ENCODE assay signal across 7 cellular contexts in the genomic region with DNA sequence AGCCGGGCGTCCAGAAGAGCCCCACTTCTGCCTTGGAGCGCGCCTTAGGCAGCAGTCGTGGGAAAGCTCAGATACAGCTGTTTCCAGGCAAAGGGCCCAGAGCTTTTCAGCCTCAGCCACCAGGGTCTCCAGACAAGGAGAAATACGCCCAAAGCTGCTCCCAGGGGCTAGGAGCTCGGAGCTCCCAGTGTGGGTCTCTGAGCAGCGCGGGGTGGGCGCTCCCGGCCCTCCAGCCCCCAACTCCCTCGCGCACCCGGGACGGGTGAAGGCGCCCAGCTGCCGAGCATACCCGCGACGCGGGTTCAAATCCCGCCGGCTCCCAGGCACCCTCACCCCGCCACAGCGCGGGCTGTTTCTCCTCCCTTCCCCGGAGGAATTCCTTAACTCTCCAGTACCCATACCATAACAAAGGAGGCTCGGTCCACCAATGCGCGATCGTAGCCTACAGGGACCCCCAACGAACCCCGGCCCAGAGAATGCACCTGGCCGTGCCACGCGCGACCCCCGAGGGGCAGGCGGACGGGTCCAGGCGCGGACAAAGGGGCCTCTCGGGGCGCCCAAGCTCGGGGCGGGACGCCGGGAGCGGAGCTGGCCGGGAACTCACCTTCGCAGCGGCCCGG. TPM values are rescaled to one million over a fixed set of nuclear protein-coding genes. Genes with fewer than 3 reads are reported as not detected.
DNase-seq lines count a peak whose midpoint lies in the region; ATAC-seq and TF ChIP-seq lines count a peak whose summit lies in the region.

No MANE protein-coding gene starts in this region.

- peak overlapping the region; percentile 87 for H3K4ac ChIP-seq in mesendoderm (ENCODE audit: low read depth, low read length)

- H4K8ac ChIP-seq in mesendoderm (ENCODE audit: low read depth, low read length) = no peak overlapping the region

- no peaks in the 10 kb centered on the region for H3K9me3 ChIP-seq in Peyer's patch
- no peaks in the 10 kb centered on the region for H3K9me3 ChIP-seq in tibial nerve

- H3K27ac ChIP-seq in Peyer's patch (peak overlapping the region; percentile 65 to 95 (median 86)), mesendoderm (ENCODE audit: low read depth, low read length) (peak overlapping the region; percentile 29), tibial nerve (peak overlapping the region; percentile 83 to 98 (median 94))

- peak overlapping the region; percentile 81 for H3K9ac ChIP-seq in mesendoderm (ENCODE audit: low read length)

- H3K56ac ChIP-seq in mesendoderm (ENCODE audit: low read length) = peak overlapping the region; percentile 93

- no CpG with 5 or more reads among the region's 53 CpGs for WGBS in mesendoderm (ENCODE audit: extremely low coverage, insufficient coverage, low lambda C conversion rate)
- 0 to 2% methylated on average over 26 to 40 of the region's 53 CpGs for WGBS in tibial nerve, 2 donors

- H2BK15ac ChIP-seq in mesendoderm (replicated peaks; ENCODE audit: low read depth) = no peak overlapping the region

- H3K4me1 ChIP-seq in Peyer's patch (peaks cover 0 to 32% (median 0%) of the 10 kb centered on the region in 4 donors), mesendoderm (ENCODE audit: control insufficient read depth, low read depth, low read length) (peaks cover 7% of the 10 kb centered on the region), tibial nerve (peaks cover 0 to 65% (median 35%) of the 10 kb centered on the region in 4 donors)

- peak overlapping the region; percentile 55 for H3K23ac ChIP-seq in mesendoderm (ENCODE audit: low read length)

- no peaks in the 10 kb centered on the region for H3K36me3 ChIP-seq in Peyer's patch
- H3K36me3 ChIP-seq in mesendoderm (ENCODE audit: control insufficient read depth, insufficient read depth, low read length) = no peaks in the 10 kb centered on the region
- no peaks in the 10 kb centered on the region for H3K36me3 ChIP-seq in tibial nerve

- H3K4me2 ChIP-seq in mesendoderm (ENCODE audit: low read length) = peak overlapping the region; percentile 64

- H3K79me1 ChIP-seq in mesendoderm (ENCODE audit: low read length) = peaks cover 12% of the 10 kb centered on the region

- ATAC-seq in HG03565 (IDR thresholded peaks at IDR 0.05; ENCODE audit: unreplicated experiment) = no peak

- H3K4me3 ChIP-seq in Peyer's patch (peak overlapping the region; percentile 47 to 79 (median 63)), epithelial cell of esophagus (ENCODE audit: low read length) (peak overlapping the region; percentile 61), mesendoderm (ENCODE audit: low read length) (peak overlapping the region; percentile 63), tibial nerve (peak overlapping the region; percentile 61 to 96 (median 82))

- peak overlapping the region; percentile 14 for H2BK120ac ChIP-seq in mesendoderm (ENCODE audit: low read depth, low read length)

- no peak overlapping the region for H4K5ac ChIP-seq in mesendoderm (ENCODE audit: low read length)

- H2BK5ac ChIP-seq in mesendoderm (ENCODE audit: low read length) = peak overlapping the region; percentile 21

- H2AK5ac ChIP-seq in mesendoderm (ENCODE audit: low read length) = no peak overlapping the region

- no peak for TF ChIP-seq CTCF in Peyer's patch (IDR thresholded peaks at IDR 0.05)
- no peak for TF ChIP-seq CTCF in epithelial cell of esophagus (IDR thresholded peaks at IDR 0.05; ENCODE audit: insufficient read depth, low read depth, low read length, missing control alignments)
- TF ChIP-seq CTCF in tibial nerve (IDR thresholded peaks at IDR 0.05) = no peak

- TF ChIP-seq POLR2A in Peyer's patch (IDR thresholded peaks at IDR 0.05) (no peak), tibial nerve (IDR thresholded peaks at IDR 0.05) (no peak)

- peaks cover 15% of the 10 kb centered on the region for H3K79me2 ChIP-seq in mesendoderm (ENCODE audit: control insufficient read depth, insufficient read depth, low read length)

- H3K27me3 ChIP-seq in Peyer's patch = no peaks in the 10 kb centered on the region
- H3K27me3 ChIP-seq in mesendoderm (ENCODE audit: insufficient read depth, low read length, poor library complexity) = no peaks in the 10 kb centered on the region
- no peaks in the 10 kb centered on the region for H3K27me3 ChIP-seq in tibial nerve

- DNase-seq in Peyer's patch (peak in 1 of 3 donors; percentile 28), epithelial cell of esophagus (ENCODE audit: low read depth) (no peak), mesendoderm (peak; percentile 62), tibial nerve (ENCODE audit: low spot score in 2 of 2) (no peak), cortex of kidney (lab: John Stamatoyannopoulos, UW) (no peak), NCI-H1092 treated with DMSO at 0.1 percent for 48 hours (lab: John Stamatoyannopoulos, UW) (no peak)

- H3K18ac ChIP-seq in mesendoderm (ENCODE audit: low read length) = peak overlapping the region; percentile 96

- TF ChIP-seq EP300 in tibial nerve (IDR thresholded peaks at IDR 0.05) = no peak

RNA-seq across cellular contexts. Expression of gene COL4A1, which starts 0.5 kb away (rescaled TPM):
- 10 to 100 TPM; 28.0 to 69.3 (median 36.3) TPM for total RNA-seq in Peyer's patch
- 28.0 TPM for polyA plus RNA-seq in mesendoderm (2013, experiment 1 of 2)
- polyA plus RNA-seq in mesendoderm (2013, experiment 2 of 2) = 29.2 TPM
- total RNA-seq in tibial nerve = 100 to 1,000 TPM; 385 to 583 (median 526) TPM

RNA-seq across cellular contexts. Expression of gene COL4A2, which starts 0.6 kb away (rescaled TPM):
- total RNA-seq in Peyer's patch (100 to 1,000 TPM in 2 of 4 donors, 10 to 100 TPM in 2; 56.6 to 139 (median 89.1) TPM), tibial nerve (100 to 1,000 TPM; 576 to 821 (median 658) TPM)
- 32.1 TPM for polyA plus RNA-seq in mesendoderm (2013, experiment 1 of 2)
- 31.1 TPM for polyA plus RNA-seq in mesendoderm (2013, experiment 2 of 2)

Comparison
In these comparisons a context has a peak if more than half of its experiments do, and no peak if none do; other contexts are left out.
1. H3K27ac ChIP-seq: peak in every context shown above with its lines; median percentile 94 in tibial nerve; 86 in Peyer's patch; 29 in mesendoderm.
2. RNA of gene COL4A1, which starts 0.5 kb away (total RNA-seq): 385 to 583 TPM in tibial nerve; 28.0 to 69.3 TPM in Peyer's patch; every median in the first group is over 4 times any median in the second.
3. RNA of gene COL4A2, which starts 0.6 kb away (total RNA-seq): 576 to 821 TPM in tibial nerve; 56.6 to 139 TPM in Peyer's patch; every median in the first group is over 4 times any median in the second.
4. Peak in every context shown above with its lines, with median percentiles within 50 percentile points of each other: H3K4me3 ChIP-seq.